ENCODE assay signal across 8 cellular contexts in the genomic region with DNA sequence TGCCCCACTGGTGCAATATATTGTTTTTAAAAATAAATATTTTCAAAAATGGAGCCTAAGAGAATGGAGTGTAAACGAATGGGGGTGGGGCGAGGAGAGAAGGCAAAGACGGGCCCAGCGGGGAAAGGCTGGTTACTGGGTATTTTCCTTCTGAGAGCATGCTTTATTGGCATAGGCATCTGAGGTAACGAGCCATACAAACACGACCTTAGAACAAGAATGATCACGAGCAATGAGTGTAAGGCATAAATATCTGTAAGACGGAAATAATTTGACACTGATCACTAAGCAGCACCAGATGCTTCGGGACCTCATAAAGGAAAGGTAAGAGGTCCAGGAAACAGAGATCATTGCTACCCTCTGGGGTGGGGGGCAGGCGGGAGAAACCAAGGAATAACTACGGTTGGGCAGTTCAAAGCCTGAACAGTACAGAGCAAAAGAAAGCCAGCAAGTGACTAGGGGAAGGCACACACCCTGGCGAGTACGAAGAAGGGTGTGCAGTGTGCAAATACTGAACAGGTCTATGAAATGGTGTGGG. TPM values are rescaled to one million over a fixed set of nuclear protein-coding genes. Genes with fewer than 3 reads are reported as not detected.
DNase-seq lines count a peak whose midpoint lies in the region; ATAC-seq and TF ChIP-seq lines count a peak whose summit lies in the region.

No MANE protein-coding gene starts in this region.

- intact Hi-C loops in activated T-helper 2 cell treated with anti-CD3 and anti-CD28 coated beads, Interferon-gamma antibody, Interleukin-2, Interleukin-4, amounts not matched to agents 10 μg/mL and 5 μg/mL and 100 μg/mL, durations not matched to agents 14 hours and 24 hours and 36 hours (cut with micrococcal nuclease), result no loop called here

- H3K9me3 ChIP-seq in HUES48 (ENCODE audit: control insufficient read depth, insufficient read depth, low read length) (no peaks in the 10 kb centered on the region), endodermal cell (ENCODE audit: control insufficient read depth, low read length) (no peaks in the 10 kb centered on the region)

- H3K27me3 ChIP-seq in HUES48 (ENCODE audit: control insufficient read depth, insufficient read depth, low read length) (no peaks in the 10 kb centered on the region), endodermal cell (ENCODE audit: control insufficient read depth, insufficient read depth, low read length, poor library complexity, severe bottlenecking) (no peaks in the 10 kb centered on the region)

- H3K4me1 Mint-ChIP-seq in endodermal cell, result peaks cover 7% of the 10 kb centered on the region
- H3K4me1 Mint-ChIP-seq in activated T-helper 2 cell treated with anti-CD3 and anti-CD28 coated beads, Interferon-gamma antibody, Interleukin-2, Interleukin-4, amounts not matched to agents 10 μg/mL and 5 μg/mL and 100 μg/mL, durations not matched to agents 14 hours and 24 hours and 36 hours (ENCODE audit: low read depth), result peaks cover 18% of the 10 kb centered on the region

- no peak for TF ChIP-seq CTCF in endodermal cell (conservative IDR thresholded peaks at IDR 0.05)

- no peaks in the 10 kb centered on the region for H3K9me3 Mint-ChIP-seq in endodermal cell
- no peaks in the 10 kb centered on the region for H3K9me3 Mint-ChIP-seq in activated T-helper 2 cell treated with anti-CD3 and anti-CD28 coated beads, Interferon-gamma antibody, Interleukin-2, Interleukin-4, amounts not matched to agents 10 μg/mL and 5 μg/mL and 100 μg/mL, durations not matched to agents 14 hours and 24 hours and 36 hours

- H3K27me3 Mint-ChIP-seq in endodermal cell (ENCODE audit: insufficient read depth), result peaks cover 4% of the 10 kb centered on the region
- no peaks in the 10 kb centered on the region for H3K27me3 Mint-ChIP-seq in activated T-helper 2 cell treated with anti-CD3 and anti-CD28 coated beads, Interferon-gamma antibody, Interleukin-2, Interleukin-4, amounts not matched to agents 10 μg/mL and 5 μg/mL and 100 μg/mL, durations not matched to agents 14 hours and 24 hours and 36 hours (ENCODE audit: low read depth)

- H3K4me3 ChIP-seq in HUES48 (ENCODE audit: low read depth, low read length) (peak overlapping the region; percentile 78), endodermal cell (ENCODE audit: low read length) (peak overlapping the region; percentile 97)

- H3K36me3 ChIP-seq in HUES48 (ENCODE audit: control insufficient read depth, insufficient read depth, low read length) (no peaks in the 10 kb centered on the region), endodermal cell (ENCODE audit: control insufficient read depth, insufficient read depth, low read length) (no peaks in the 10 kb centered on the region)

- peak overlapping the region; percentile 94 for H3K27ac Mint-ChIP-seq in endodermal cell
- no peak overlapping the region for H3K27ac Mint-ChIP-seq in activated T-helper 2 cell treated with anti-CD3 and anti-CD28 coated beads, Interferon-gamma antibody, Interleukin-2, Interleukin-4, amounts not matched to agents 10 μg/mL and 5 μg/mL and 100 μg/mL, durations not matched to agents 14 hours and 24 hours and 36 hours

- DNase-seq in DMS153 (lab: John Stamatoyannopoulos, UW), result peak; percentile 60
- DNase-seq in SK-N-DZ (ENCODE audit: low spot score), result peak; percentile 58
- peak; percentile 72 for DNase-seq in endodermal cell
- DNase-seq in mucosa of gallbladder (ENCODE audit: low spot score), result peak; percentile 13
- no peak for DNase-seq in activated T-helper 2 cell treated with anti-CD3 and anti-CD28 coated beads, Interferon-gamma antibody, Interleukin-2, Interleukin-4, amounts not matched to agents 10 μg/mL and 5 μg/mL and 100 μg/mL, durations not matched to agents 14 hours and 24 hours and 36 hours (ENCODE audit: low spot score)

- H3K4me1 ChIP-seq in HUES48 (ENCODE audit: control insufficient read depth, insufficient read depth, low read length) (peaks cover 17% of the 10 kb centered on the region), endodermal cell (ENCODE audit: control insufficient read depth, insufficient read depth, low read length) (no peaks in the 10 kb centered on the region)

- H3K36me3 Mint-ChIP-seq in endodermal cell (ENCODE audit: low read depth), result no peaks in the 10 kb centered on the region
- H3K36me3 Mint-ChIP-seq in activated T-helper 2 cell treated with anti-CD3 and anti-CD28 coated beads, Interferon-gamma antibody, Interleukin-2, Interleukin-4, amounts not matched to agents 10 μg/mL and 5 μg/mL and 100 μg/mL, durations not matched to agents 14 hours and 24 hours and 36 hours (ENCODE audit: low read depth), result peaks cover 13% of the 10 kb centered on the region

- peak overlapping the region; percentile 91 for H3K27ac ChIP-seq in HUES48 (ENCODE audit: low read depth, low read length)
- H3K27ac ChIP-seq in endodermal cell (ENCODE audit: low read depth, low read length), result peak overlapping the region; percentile 87

- WGBS in endodermal cell (ENCODE audit: insufficient coverage in 1 of 2, insufficient read length in 1 of 2), 2 experiments, result 2 to 5% methylated on average over 12 to 13 of the region's 13 CpGs

- ATAC-seq in HG02610 (IDR thresholded peaks at IDR 0.05; ENCODE audit: unreplicated experiment) (no peak), GM21381 (IDR thresholded peaks at IDR 0.05; ENCODE audit: unreplicated experiment) (no peak)

- no peak overlapping the region for H3K4me3 Mint-ChIP-seq in endodermal cell
- H3K4me3 Mint-ChIP-seq in activated T-helper 2 cell treated with anti-CD3 and anti-CD28 coated beads, Interferon-gamma antibody, Interleukin-2, Interleukin-4, amounts not matched to agents 10 μg/mL and 5 μg/mL and 100 μg/mL, durations not matched to agents 14 hours and 24 hours and 36 hours (ENCODE audit: low read depth), result no peak overlapping the region

- H3K9ac ChIP-seq in HUES48 (ENCODE audit: low read depth, low read length) (peak overlapping the region; percentile 38), endodermal cell (ENCODE audit: extremely low read depth, low read length, poor library complexity, severe bottlenecking) (peak overlapping the region; percentile 57)

RNA-seq across cellular contexts. Expression of a gene that starts 1.0 kb away (rescaled TPM):
- polyA plus RNA-seq in SK-N-DZ (2014; cell fraction: cytosol; rRNA removed), result 10.8 and 14.2 TPM in 2 replicates
- polyA plus RNA-seq in SK-N-DZ (2014; cell fraction: nucleus; rRNA removed), result 11.7 and 15.8 TPM in 2 replicates
- total RNA-seq in endodermal cell (10 to 100 TPM; 11.3 to 13.5 TPM), mucosa of gallbladder (24.8 TPM)
- polyA plus RNA-seq in endodermal cell (2013, experiment 1 of 2), result 13.4 TPM
- polyA plus RNA-seq in endodermal cell (2013, experiment 2 of 2), result 12.2 TPM
- total RNA-seq in activated T-helper 2 cell treated with anti-CD3 and anti-CD28 coated beads, Interferon-gamma antibody, Interleukin-2, Interleukin-4, amounts not matched to agents 10 μg/mL and 5 μg/mL and 100 μg/mL, durations not matched to agents 14 hours and 24 hours and 36 hours, result 39.2 and 44.2 TPM in 2 replicates

RNA-seq across cellular contexts. Expression of a gene that starts 12.4 kb away (rescaled TPM):
- 0.31 TPM in 1 of 2 replicates, not detected in the other for polyA plus RNA-seq in SK-N-DZ (2014; cell fraction: cytosol; rRNA removed)
- 0.03 TPM in 1 of 2 replicates, not detected in the other for polyA plus RNA-seq in SK-N-DZ (2014; cell fraction: nucleus; rRNA removed)
- total RNA-seq in endodermal cell (not detected), mucosa of gallbladder (not detected)
- polyA plus RNA-seq in endodermal cell (2013, experiment 1 of 2), result 0.68 TPM
- 0.08 TPM for polyA plus RNA-seq in endodermal cell (2013, experiment 2 of 2)
- 0.64 and 0.94 TPM in 2 replicates for total RNA-seq in activated T-helper 2 cell treated with anti-CD3 and anti-CD28 coated beads, Interferon-gamma antibody, Interleukin-2, Interleukin-4, amounts not matched to agents 10 μg/mL and 5 μg/mL and 100 μg/mL, durations not matched to agents 14 hours and 24 hours and 36 hours
